Comparison of ENCODE assay signal across 11 cellular contexts in the genomic region with DNA sequence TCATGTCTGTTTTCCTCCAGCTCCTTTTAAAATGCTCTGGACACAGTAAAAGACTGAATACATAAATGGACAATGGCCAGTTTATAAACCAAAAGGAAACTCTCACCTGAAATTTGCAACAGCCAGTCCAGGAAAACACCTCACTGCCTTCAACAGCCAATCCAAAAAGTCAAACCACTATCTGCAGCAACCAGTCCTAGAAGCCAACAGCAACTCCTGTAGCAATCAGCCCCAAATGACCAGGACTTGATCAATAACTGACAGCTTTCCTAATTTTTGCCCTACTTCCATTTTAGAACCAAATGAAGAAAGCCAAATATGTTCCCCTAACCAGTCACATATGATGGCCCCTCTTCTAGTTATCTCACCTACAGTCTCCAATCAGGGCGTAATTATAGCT.
"Had no signal": no experiment of that assay in that cellular context is flagged by ENCODE, and none has a peak within 500 bp of the region (broad histone marks: within the 10 kb centered on the region; RNA-seq: fewer than 3 reads in every experiment).

No MANE protein-coding gene starts in this region.

- H3K27ac ChIP-seq: GM23248 had no signal

- FAIRE-seq: H1, H54 had no signal

- H3K36me3 ChIP-seq: HAP-1 had no signal

- H3K4me1 ChIP-seq: HAP-1 had no signal

- H3K4me3 ChIP-seq: GM23248, GM23338, HAP-1 had no signal

- DNase-seq: GM23248, GOT3, H7, H9, HCEC 1CT, HFFc6 had no signal

- H3K4me3 Mint-ChIP-seq: GM23338, H9, HFFc6 had no signal

- H2AFZ ChIP-seq: GM23248, GM23338 had no signal

- H3K4me1 Mint-ChIP-seq: GM23338, H9 had no signal

- H3K4me2 ChIP-seq: GM23338 had no signal

- H3K27ac Mint-ChIP-seq: GM23338, H9, HFFc6 had no signal

- H3K9me3 ChIP-seq: HAP-1 had no signal

- ATAC-seq: GM23338, HCT116 had no signal

- H3K9ac ChIP-seq: GM23248 had no signal
